ENCODE assay signal across 13 cellular contexts in genomic region chr12:16610006-16610520, GRCh38. TPM values are rescaled to one million over a fixed set of nuclear protein-coding genes. Genes with fewer than 3 reads are reported as not detected.
DNase-seq lines count a peak whose midpoint lies in the region; ATAC-seq, FAIRE-seq and TF ChIP-seq lines count a peak whose summit lies in the region.
"Had no signal": no experiment of that assay in that cellular context is flagged by ENCODE, and none has a peak within 500 bp of the region (broad histone marks: within the 10 kb centered on the region; RNA-seq: fewer than 3 reads in every experiment).

No MANE protein-coding gene starts in this region.

- no peak for ATAC-seq in SK-N-SH treated with all-trans-retinoic acid at 6 μM for 48 hours
- ATAC-seq: activated CD8-positive, alpha-beta T cell treated with anti-CD3 and anti-CD28 coated beads, Interleukin-2, amount 10 ng/mL, durations not matched to agents 7 days and 5 days had no signal

- H3K23ac ChIP-seq in H1 (ENCODE audit: insufficient read length) = no peak overlapping the region

- H3K4me3 ChIP-seq in H1 (ENCODE audit: extremely low read depth in 1 of 4, insufficient read depth in 2 of 4, low read depth in 3 of 4, low read length in 4 of 4) (peak overlapping the region; percentile 0 to 49 (median 7); a peak in 4 of 8 replicates), brain microvascular endothelial cell (ENCODE audit: low read depth, low read length) (no peak overlapping the region)

- FAIRE-seq in H1 (lab: Jason Lieb, UNC) = no peak

- H4K8ac ChIP-seq in H1 (ENCODE audit: extremely low read depth, insufficient read depth, low read length) = no peak overlapping the region

- H2BK5ac ChIP-seq in H1 (ENCODE audit: low read depth, low read length) = no peak overlapping the region

- peak overlapping the region; percentile 82 for H4K91ac ChIP-seq in H1 (replicated peaks; ENCODE audit: insufficient read length, low read length)

- H3K14ac ChIP-seq in H1 (ENCODE audit: insufficient read length) = no peak overlapping the region

- H3K18ac ChIP-seq in H1 (ENCODE audit: extremely low read depth, low read length) = no peak overlapping the region

- H2BK15ac ChIP-seq in H1 (ENCODE audit: low read length) = 0 out of 2 replicates have a peak overlapping the region, but pooled peaks have one; percentile 14

- TF ChIP-seq POLR2A in H1 (IDR thresholded peaks at IDR 0.05; ENCODE audit: control extremely low read depth in 1 of 2, low read depth in 2 of 2, low read length in 2 of 2) = no peak

- no peaks in the 10 kb centered on the region for H3K79me1 ChIP-seq in H1 (ENCODE audit: low read depth, low read length)

- CTCF ChIA-PET in H1 (lab: Charles Lee; ENCODE audit: partially characterized antibody) = interaction anchor here (0.7 to 1.5 kb wide), 3 partner anchors 13 to 232 kb away, joined by 3 to 5 read pairs (median 5); no protein-coding TSS in a partner anchor

- no peak overlapping the region for H3K9ac ChIP-seq in H1 (replicated peaks in 1 of 4; ENCODE audit: extremely low read depth in 1 of 4, low read depth in 3 of 4, low read length in 3 of 4)

- no peak for TF ChIP-seq EP300 in H1 (IDR thresholded peaks at IDR 0.05; ENCODE audit: borderline replicate concordance in 1 of 2, low read depth in 2 of 2, low read length in 2 of 2)

- H3K23me2 ChIP-seq in H1 (ENCODE audit: low read depth, low read length) = peaks cover 12% of the 10 kb centered on the region

- no peak overlapping the region for H4K5ac ChIP-seq in H1 (ENCODE audit: insufficient read length, low read depth, low read length)

- no peaks in the 10 kb centered on the region for H4K20me1 ChIP-seq in H1 (replicated peaks in 1 of 2; ENCODE audit: control insufficient read depth in 1 of 2, insufficient read depth in 2 of 2, low read length in 2 of 2)

- H3K9me3 ChIP-seq in H1 (ENCODE audit: insufficient read depth in 2 of 2, low read depth in 1 of 2, low read length in 1 of 2) = no peaks in the 10 kb centered on the region

- H3K4ac ChIP-seq in H1 (replicated peaks; ENCODE audit: insufficient read length, low read depth, low read length) = no peak overlapping the region

- peak overlapping the region; percentile 3 for H2BK120ac ChIP-seq in H1 (replicated peaks; ENCODE audit: low read depth, low read length)

- H2AFZ ChIP-seq in H1 (ENCODE audit: low read length) = no peak overlapping the region

- TF ChIP-seq CTCF in H1 (IDR thresholded peaks at IDR 0.05; ENCODE audit: control extremely low read depth in 1 of 3, insufficient read depth in 1 of 3, low read depth in 1 of 3, low read length in 3 of 3) (no peak), brain microvascular endothelial cell (IDR thresholded peaks at IDR 0.05; ENCODE audit: low read depth, low read length, missing control alignments) (no peak)

- H3K4me2 ChIP-seq in H1 (ENCODE audit: insufficient read depth in 1 of 2, low read depth in 2 of 2, low read length in 2 of 2) = peak overlapping the region; percentile 61 to 79

- no peak overlapping the region for H3K27ac ChIP-seq in H1 (ENCODE audit: low read depth, low read length)
- no peak overlapping the region for H3K27ac ChIP-seq in substantia nigra (ENCODE audit: low read depth, low read length, poor library complexity, severe bottlenecking)
- no peak overlapping the region for H3K27ac ChIP-seq in brain microvascular endothelial cell

- peaks cover 0 to 31% (median 9%) of the 10 kb centered on the region in 4 experiments; a peak in 5 of 7 replicates for H3K27me3 ChIP-seq in H1 (replicated peaks in 1 of 4; ENCODE audit: control insufficient read depth in 3 of 4, extremely low read depth in 1 of 4, insufficient read depth in 3 of 4, low read length in 3 of 4)
- H3K27me3 ChIP-seq in brain microvascular endothelial cell (replicated peaks) = peaks cover 15% of the 10 kb centered on the region

- in situ Hi-C loops in brain microvascular endothelial cell (cut with HindIII; ENCODE audit: low pct_ligation_motif_present, low sequenced_read_pairs) = no loop called here

- H3K79me2 ChIP-seq in H1 (ENCODE audit: control insufficient read depth in 1 of 2, insufficient read depth in 2 of 2, low read length in 2 of 2) = no peaks in the 10 kb centered on the region

- no peaks in the 10 kb centered on the region for H3K36me3 ChIP-seq in H1 (ENCODE audit: control insufficient read depth in 2 of 4, insufficient read depth in 4 of 4, low read length in 3 of 4)
- no peaks in the 10 kb centered on the region for H3K36me3 ChIP-seq in brain microvascular endothelial cell (replicated peaks)

- H3K4me1 ChIP-seq in H1 (replicated peaks in 1 of 4; ENCODE audit: control insufficient read depth in 3 of 4, insufficient read depth in 4 of 4, low read length in 3 of 4) = peaks cover 12 to 21% (median 16%) of the 10 kb centered on the region in 4 experiments

- 24 to 100% methylated on average over 1 to 6 of the region's 6 CpGs for WGBS in H1 (ENCODE audit: extremely low coverage in 1 of 2, insufficient coverage in 1 of 2, insufficient read length in 1 of 2, insufficient replicate concordance in 2 of 2, low coverage in 1 of 2, low lambda C conversion rate in 2 of 2, missing lambda C conversion rate in 1 of 2), 2 experiments

- no peak overlapping the region for H3K56ac ChIP-seq in H1 (replicated peaks; ENCODE audit: insufficient read length, low read depth, low read length)

- H2BK20ac ChIP-seq in H1 (ENCODE audit: low read length) = no peak overlapping the region

- H2AK5ac ChIP-seq in H1 (ENCODE audit: low read depth, low read length) = no peak overlapping the region

- POLR2A ChIA-PET in H1 (lab: Charles Lee; ENCODE audit: partially characterized antibody) = no interaction called here

- DNase-seq in DMS79 (lab: John Stamatoyannopoulos, UW) = peak; percentile 82
- peak; percentile 77 for DNase-seq in NCI-H146 (lab: John Stamatoyannopoulos, UW)
- no peak for DNase-seq in H1 (ENCODE audit: low read depth in 1 of 2, low spot score in 2 of 2)
- peak; percentile 27 for DNase-seq in occipital lobe (lab: John Stamatoyannopoulos, UW)
- no peak for DNase-seq in substantia nigra (lab: John Stamatoyannopoulos, UW)
- no peak for DNase-seq in brain microvascular endothelial cell
- no peak for DNase-seq in NCI-H446 treated with DMSO at 0.1 percent for 48 hours (lab: John Stamatoyannopoulos, UW)
- DNase-seq: activated CD8-positive, alpha-beta T cell treated with anti-CD3 and anti-CD28 coated beads, Interleukin-2, amount 10 ng/mL, durations not matched to agents 7 days and 5 days; dermis blood vessel endothelial cell; mammary epithelial cell; OCI-M1; T-helper 2 cell had no signal

- no peak for TF ChIP-seq RAD21 in H1 (IDR thresholded peaks at IDR 0.05 in 1 of 2, conservative IDR thresholded peaks at IDR 0.05 in 1 of 2; ENCODE audit: low read depth in 2 of 2, low read length in 2 of 2)

- peak overlapping the region; percentile 19; the same call in 1 of the 2 replicates for H2BK12ac ChIP-seq in H1 (ENCODE audit: low read depth, low read length)

TF ChIP-seq in H1, 55 proteins besides CTCF, POLR2A, EP300 and RAD21:
- TF ChIP-seq SAP30 (IDR thresholded peaks at IDR 0.05; ENCODE audit: insufficient read depth, insufficient replicate concordance, low read length) (no peak), SUZ12 (IDR thresholded peaks at IDR 0.05; ENCODE audit: low read length) (no peak), NRF1 (IDR thresholded peaks at IDR 0.05; ENCODE audit: low read depth, low read length) (no peak)

TF ChIP-seq in SK-N-SH treated with all-trans-retinoic acid at 6 μM for 48 hours, 23 proteins besides CTCF, POLR2A, EP300 and RAD21:
- TF ChIP-seq ZFP30 (CRISPR knock-in tag; IDR thresholded peaks at IDR 0.05) (no peak), ISL1 (CRISPR knock-in tag; IDR thresholded peaks at IDR 0.05) (no peak), ZNF8 (CRISPR knock-in tag; IDR thresholded peaks at IDR 0.05) (no peak), ARNTL (CRISPR knock-in tag; IDR thresholded peaks at IDR 0.05; ENCODE audit: borderline replicate concordance, low read depth) (no peak), ESRRG (CRISPR knock-in tag; IDR thresholded peaks at IDR 0.05) (no peak), SNAI2 (CRISPR knock-in tag; IDR thresholded peaks at IDR 0.05) (no peak), ZC3H10 (CRISPR knock-in tag; IDR thresholded peaks at IDR 0.05) (no peak), ZNF70 (CRISPR knock-in tag; IDR thresholded peaks at IDR 0.05) (no peak), PPARA (CRISPR knock-in tag; IDR thresholded peaks at IDR 0.05; ENCODE audit: borderline replicate concordance) (no peak)

RNA-seq across cellular contexts. Expression of gene LMO3, which starts 4.1 kb away (rescaled TPM):
- 16.4 and 16.7 TPM in 2 replicates for total RNA-seq in H1 (2021; fragmentation: NEBNext Ultra II Directional; extraction: Animal tissue kit (Norgen Biotek cat#: 25700))
- 4.6 and 4.7 TPM in 2 replicates for polyA plus RNA-seq in H1 (2011; rRNA removed)
- 6.3 TPM for polyA plus RNA-seq in H1 (2011; cell fraction: cytosol; rRNA removed)
- polyA plus RNA-seq in H1 (2011; cell fraction: nucleus; rRNA removed) = 4.7 TPM
- polyA plus RNA-seq in H1 (2012, experiment 1 of 2) = 4.2 to 5.6 TPM (median 4.6 TPM) in 4 replicates
- 0.47 TPM for polyA plus RNA-seq in H1 (2012, experiment 2 of 2)
- polyA plus RNA-seq in H1 (2013, experiment 1 of 2) = 12.6 TPM
- 12.0 TPM for polyA plus RNA-seq in H1 (2013, experiment 2 of 2)
- 17.9 and 21.8 TPM in 2 replicates for polyA minus RNA-seq in H1 (2011; rRNA and poly(A)+ RNA removed)
- 8.0 TPM for polyA minus RNA-seq in H1 (2011; cell fraction: cytosol; rRNA and poly(A)+ RNA removed)
- 13.8 TPM for polyA minus RNA-seq in H1 (2011; cell fraction: nucleus; rRNA and poly(A)+ RNA removed)
- total RNA-seq in occipital lobe = 363 TPM
- total RNA-seq: activated CD8-positive, alpha-beta T cell treated with anti-CD3 and anti-CD28 coated beads, Interleukin-2, amount 10 ng/mL, durations not matched to agents 7 days and 5 days; dermis blood vessel endothelial cell; mammary epithelial cell had no signal

Comparison
In these comparisons a context has a peak if more than half of its experiments do, and no peak if none do; other contexts are left out.
1. DNase-seq: peak in DMS79 (single experiment), NCI-H146 (single experiment) and occipital lobe (single experiment); none in H1 (0 of 2), substantia nigra (0 of 49), brain microvascular endothelial cell (single experiment) and NCI-H446 treated with DMSO at 0.1 percent for 48 hours (single experiment).
2. RNA of gene LMO3, which starts 4.1 kb away (total RNA-seq): 363 TPM in occipital lobe (single experiment); 16.4 to 16.7 TPM in H1; every median in the first group is over 10 times any median in the second.